In genomic region chr5:180589771-180590542, GRCh38 we compare ENCODE assay signal across 13 cellular contexts. TPM values are rescaled to one million over a fixed set of nuclear protein-coding genes. Genes with fewer than 3 reads are reported as not detected.
DNase-seq lines count a peak whose midpoint lies in the region; ATAC-seq and TF ChIP-seq lines count a peak whose summit lies in the region.
"Had no signal": no experiment of that assay in that cellular context is flagged by ENCODE, and none has a peak within 500 bp of the region (broad histone marks: within the 10 kb centered on the region; RNA-seq: fewer than 3 reads in every experiment).

No MANE protein-coding gene starts in this region.

- no peaks in the 10 kb centered on the region for H3K4me1 ChIP-seq in CD4-positive, alpha-beta memory T cell (ENCODE audit: insufficient read depth, low read length)
- no peaks in the 10 kb centered on the region for H3K4me1 ChIP-seq in H9 (ENCODE audit: insufficient read depth, low read length)

- H2AFZ ChIP-seq in H9 (ENCODE audit: low read length): no peak overlapping the region
- H2AFZ ChIP-seq: GM23248 had no signal

- H4K20me1 ChIP-seq in H9 (ENCODE audit: control insufficient read depth, insufficient read depth, insufficient read length): no peaks in the 10 kb centered on the region

- H3T11ph ChIP-seq in H9 (ENCODE audit: low read length): no peak overlapping the region

- H3K18ac ChIP-seq in H9 (ENCODE audit: insufficient read length, low read depth, low read length): no peak overlapping the region

- H2BK12ac ChIP-seq in H9 (ENCODE audit: insufficient read length, low read depth, low read length): no peak overlapping the region

- peaks cover 23 to 24% of the 10 kb centered on the region in 2 donors for H3K27me3 Mint-ChIP-seq in CD4-positive, alpha-beta memory T cell
- H3K27me3 Mint-ChIP-seq in H9 (ENCODE audit: low read depth) (peaks cover 80% of the 10 kb centered on the region), nephron (ENCODE audit: low read depth) (peaks cover 62% of the 10 kb centered on the region)
- H3K27me3 Mint-ChIP-seq in central memory CD8-positive, alpha-beta T cell: peaks cover 34% of the 10 kb centered on the region

- no peaks in the 10 kb centered on the region for H3K36me3 ChIP-seq in CD4-positive, alpha-beta memory T cell (ENCODE audit: insufficient read depth, low read length)
- H3K36me3 ChIP-seq: ovary had no signal

- H3K27ac ChIP-seq in CD4-positive, alpha-beta memory T cell (ENCODE audit: low read depth, low read length): no peak overlapping the region
- no peak overlapping the region for H3K27ac ChIP-seq in H9 (ENCODE audit: insufficient read length, low read depth, low read length)
- H3K27ac ChIP-seq: GM23248, ovary had no signal

- H4K5ac ChIP-seq in H9 (ENCODE audit: insufficient read length, low read depth, low read length): no peak overlapping the region

- H3K9me3 Mint-ChIP-seq in CD4-positive, alpha-beta memory T cell: peaks cover 0 to under 1% (median 0%) of the 10 kb centered on the region in 8 donors
- no peaks in the 10 kb centered on the region for H3K9me3 Mint-ChIP-seq in H9
- H3K9me3 Mint-ChIP-seq in central memory CD8-positive, alpha-beta T cell: no peaks in the 10 kb centered on the region
- H3K9me3 Mint-ChIP-seq in nephron: peaks cover 17% of the 10 kb centered on the region

- no peaks in the 10 kb centered on the region for H3K79me2 ChIP-seq in H9 (ENCODE audit: insufficient read depth, low read length)

- peaks cover 2 to 14% (median 6%) of the 10 kb centered on the region in 4 donors for H3K4me1 Mint-ChIP-seq in CD4-positive, alpha-beta memory T cell
- peaks cover 3 to 9% of the 10 kb centered on the region in 2 experiments; a peak in 3 of 4 replicates for H3K4me1 Mint-ChIP-seq in H9
- peaks cover 4% of the 10 kb centered on the region for H3K4me1 Mint-ChIP-seq in central memory CD8-positive, alpha-beta T cell
- peaks cover 13% of the 10 kb centered on the region for H3K4me1 Mint-ChIP-seq in nephron

- no peak overlapping the region for H3K4ac ChIP-seq in H9 (ENCODE audit: low read depth, low read length)

- no peak overlapping the region for H3K56ac ChIP-seq in H9 (ENCODE audit: insufficient read length, low read depth, low read length)

- no peak overlapping the region for H4K91ac ChIP-seq in H9 (ENCODE audit: insufficient read length, low read depth, low read length)

- H2BK120ac ChIP-seq in H9 (ENCODE audit: low read depth, low read length, poor library complexity, severe bottlenecking): no peak overlapping the region

- H2AK5ac ChIP-seq in H9 (ENCODE audit: insufficient read length, low read length): no peak overlapping the region

- no peak overlapping the region for H4K8ac ChIP-seq in H9 (replicated peaks; ENCODE audit: insufficient read length, low read depth, low read length)

- no peak overlapping the region for H3K9ac ChIP-seq in H9 (ENCODE audit: extremely low read depth, insufficient read length, low read length)
- H3K9ac ChIP-seq: GM23248 had no signal

- POLR2A ChIA-PET in CD4-positive, alpha-beta memory T cell (lab: Charles Lee; ENCODE audit: partially characterized antibody): no interaction called here
- POLR2A ChIA-PET in GM10248 (lab: Yijun Ruan, JAX): no interaction called here

- no peaks in the 10 kb centered on the region for H3K36me3 Mint-ChIP-seq in CD4-positive, alpha-beta memory T cell
- peaks cover 0 to 4% (median 0%) of the 10 kb centered on the region in 3 experiments; a peak in 1 of 7 replicates for H3K36me3 Mint-ChIP-seq in H9 (ENCODE audit: insufficient read depth in 1 of 3, low read depth in 3 of 3)
- H3K36me3 Mint-ChIP-seq in central memory CD8-positive, alpha-beta T cell (ENCODE audit: insufficient read depth): peaks cover 1% of the 10 kb centered on the region
- no peaks in the 10 kb centered on the region for H3K36me3 Mint-ChIP-seq in nephron (ENCODE audit: low read depth)

- H3K14ac ChIP-seq in H9 (ENCODE audit: insufficient read depth, low read length): no peak overlapping the region

- peaks cover 10% of the 10 kb centered on the region for H3K23me2 ChIP-seq in H9 (ENCODE audit: insufficient read length, low read depth, low read length, poor library complexity, severe bottlenecking)

- no peak overlapping the region for H2BK20ac ChIP-seq in H9 (ENCODE audit: low read depth, low read length, poor library complexity, severe bottlenecking)

- intact Hi-C loops in CD4-positive, alpha-beta memory T cell (cut with micrococcal nuclease): no loop called here

- no peak overlapping the region for H2BK15ac ChIP-seq in H9 (ENCODE audit: low read depth, low read length)

- H3K23ac ChIP-seq in H9 (ENCODE audit: insufficient read length, low read depth, low read length): no peak overlapping the region

- peak overlapping the region; percentile 72 for H3K4me2 ChIP-seq in H9 (ENCODE audit: insufficient read depth, insufficient read length, low read length)

- H3K27ac Mint-ChIP-seq in CD4-positive, alpha-beta memory T cell: no peak overlapping the region
- H3K27ac Mint-ChIP-seq in H9 (no peak overlapping the region), nephron (no peak overlapping the region)
- H3K27ac Mint-ChIP-seq in central memory CD8-positive, alpha-beta T cell (ENCODE audit: low read depth): no peak overlapping the region

- DNase-seq in CD4-positive, alpha-beta memory T cell: no peak
- DNase-seq in H9 (no peak), HT-29 (ENCODE audit: low spot score) (no peak), T1000 (lab: John Stamatoyannopoulos, UW) (no peak), GM10248 (ENCODE audit: extremely low spot score) (no peak), SHP77 treated with DMSO at 0.1 percent for 48 hours (lab: John Stamatoyannopoulos, UW) (no peak)
- no peak for DNase-seq in central memory CD8-positive, alpha-beta T cell (ENCODE audit: low spot score in 2 of 2)
- DNase-seq: caudate nucleus, GM23248, NCI-H2029 treated with DMSO at 0.1 percent for 48 hours had no signal

- WGBS in H9 (ENCODE audit: extremely low coverage, insufficient read length, low lambda C conversion rate): no CpG with 5 or more reads among the region's 44 CpGs

- TF ChIP-seq CTCF in H9 (conservative IDR thresholded peaks at IDR 0.05): no peak
- no peak for TF ChIP-seq CTCF in nephron (IDR thresholded peaks at IDR 0.05; ENCODE audit: unreplicated experiment in 3 of 3)
- TF ChIP-seq CTCF in GM10248 (IDR thresholded peaks at IDR 0.05; ENCODE audit: control extremely low read depth, extremely low read depth, low read depth, missing control alignments): no peak

- peak overlapping the region in 6 of 8 donors; percentile 10 to 69 (median 52) for H3K4me3 Mint-ChIP-seq in CD4-positive, alpha-beta memory T cell
- peak overlapping the region; percentile 42 to 66; a peak in 4 of 5 replicates for H3K4me3 Mint-ChIP-seq in H9
- H3K4me3 Mint-ChIP-seq in central memory CD8-positive, alpha-beta T cell: peak overlapping the region; percentile 16
- peak overlapping the region; percentile 58 to 73 (median 60) for H3K4me3 Mint-ChIP-seq in nephron

- no peak for ATAC-seq in central memory CD8-positive, alpha-beta T cell (replicated peaks; ENCODE audit: extremely low read depth, poor library complexity, severe bottlenecking)

- no peak overlapping the region for H2BK5ac ChIP-seq in H9 (ENCODE audit: insufficient read length, low read length)

- H3K9me3 ChIP-seq in CD4-positive, alpha-beta memory T cell (ENCODE audit: control insufficient read depth in 1 of 2, low read length in 2 of 2): no peaks in the 10 kb centered on the region
- no peaks in the 10 kb centered on the region for H3K9me3 ChIP-seq in H9 (ENCODE audit: control insufficient read depth, low read depth, low read length)
- H3K9me3 ChIP-seq: ovary had no signal

- H3K27me3 ChIP-seq in CD4-positive, alpha-beta memory T cell (ENCODE audit: insufficient read depth, low read length): peaks cover 6% of the 10 kb centered on the region
- peaks cover 28% of the 10 kb centered on the region for H3K27me3 ChIP-seq in H9 (ENCODE audit: insufficient read depth, low read length)
- H3K27me3 ChIP-seq: ovary had no signal

- no peak overlapping the region for H3K4me3 ChIP-seq in CD4-positive, alpha-beta memory T cell (ENCODE audit: low read length in 2 of 2)
- H3K4me3 ChIP-seq: GM23248, ovary had no signal

- no peaks in the 10 kb centered on the region for H3K79me1 ChIP-seq in H9 (ENCODE audit: insufficient read depth, low read depth, low read length, poor library complexity, severe bottlenecking)

- CTCF ChIA-PET in CD4-positive, alpha-beta memory T cell (lab: Charles Lee; ENCODE audit: partially characterized antibody): no interaction called here
- CTCF ChIA-PET in GM10248 (lab: Yijun Ruan, JAX): no interaction called here

RNA-seq across cellular contexts. Expression of gene SCGB3A1, which starts 1.3 kb away (rescaled TPM):
- not detected for total RNA-seq in CD4-positive, alpha-beta memory T cell
- polyA plus RNA-seq in CD4-positive, alpha-beta memory T cell: not detected
- total RNA-seq in H9 (2021): not detected in 2 replicates
- not detected in 2 replicates for total RNA-seq in HT-29 (2014; rRNA removed; shearing (Covaris generic))
- total RNA-seq: GM23248, SK-MEL-5 had no signal
- polyA plus RNA-seq: GM23248 had no signal

RNA-seq across cellular contexts. Expression of gene FLT4, which starts 59.4 kb away (rescaled TPM):
- 10 to 100 TPM in 1 of 2 experiments, 1 to 10 TPM in 1; 6.9 to 10.3 TPM for total RNA-seq in CD4-positive, alpha-beta memory T cell
- 1 to 10 TPM in 1 of 2 donors, not detected in 1; 1.2 TPM for polyA plus RNA-seq in CD4-positive, alpha-beta memory T cell
- total RNA-seq in H9 (2021): 6.1 and 6.3 TPM in 2 replicates
- total RNA-seq in HT-29 (2014; rRNA removed; shearing (Covaris generic)): 0.31 TPM in 1 of 2 replicates, not detected in the other
- total RNA-seq: GM23248 had no signal
- polyA plus RNA-seq: GM23248 had no signal
